Comparison of ENCODE assay signal across 1 cellular context in the genomic region with DNA sequence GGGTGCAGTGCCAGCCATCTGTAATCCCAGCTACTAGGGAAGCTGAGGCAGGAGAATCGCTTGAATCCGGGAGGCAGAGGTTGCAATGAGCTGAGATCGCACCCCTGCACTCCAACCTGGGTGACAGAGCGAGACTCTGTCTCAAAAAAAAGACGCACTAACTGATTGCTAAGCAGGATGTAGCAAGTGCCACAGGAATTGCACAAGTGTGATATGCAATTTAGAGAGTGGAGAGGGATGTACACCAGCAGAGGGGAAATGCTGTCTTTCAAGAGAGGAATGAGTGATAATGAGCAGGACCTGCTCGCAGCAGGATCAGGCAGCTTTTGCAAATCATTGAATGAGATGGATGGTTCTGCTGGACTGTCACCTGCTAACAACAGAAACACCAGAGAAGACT.
TF ChIP-seq lines count a peak whose summit lies in the region.

No MANE protein-coding gene starts in this region.

TF ChIP-seq in HepG2, 621 proteins besides CTCF, POLR2A, EP300 and RAD21 (continued from another document):
- TF ChIP-seq, protein P1, sequence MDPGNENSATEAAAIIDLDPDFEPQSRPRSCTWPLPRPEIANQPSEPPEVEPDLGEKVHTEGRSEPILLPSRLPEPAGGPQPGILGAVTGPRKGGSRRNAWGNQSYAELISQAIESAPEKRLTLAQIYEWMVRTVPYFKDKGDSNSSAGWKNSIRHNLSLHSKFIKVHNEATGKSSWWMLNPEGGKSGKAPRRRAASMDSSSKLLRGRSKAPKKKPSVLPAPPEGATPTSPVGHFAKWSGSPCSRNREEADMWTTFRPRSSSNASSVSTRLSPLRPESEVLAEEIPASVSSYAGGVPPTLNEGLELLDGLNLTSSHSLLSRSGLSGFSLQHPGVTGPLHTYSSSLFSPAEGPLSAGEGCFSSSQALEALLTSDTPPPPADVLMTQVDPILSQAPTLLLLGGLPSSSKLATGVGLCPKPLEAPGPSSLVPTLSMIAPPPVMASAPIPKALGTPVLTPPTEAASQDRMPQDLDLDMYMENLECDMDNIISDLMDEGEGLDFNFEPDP (CRISPR knock-in tag; conservative IDR thresholded peaks at IDR 0.05) = no peak
- no peak for TF ChIP-seq PCBP1 (IDR thresholded peaks at IDR 0.05; ENCODE audit: borderline replicate concordance, low read depth, low read length)
- TF ChIP-seq, protein P2, sequence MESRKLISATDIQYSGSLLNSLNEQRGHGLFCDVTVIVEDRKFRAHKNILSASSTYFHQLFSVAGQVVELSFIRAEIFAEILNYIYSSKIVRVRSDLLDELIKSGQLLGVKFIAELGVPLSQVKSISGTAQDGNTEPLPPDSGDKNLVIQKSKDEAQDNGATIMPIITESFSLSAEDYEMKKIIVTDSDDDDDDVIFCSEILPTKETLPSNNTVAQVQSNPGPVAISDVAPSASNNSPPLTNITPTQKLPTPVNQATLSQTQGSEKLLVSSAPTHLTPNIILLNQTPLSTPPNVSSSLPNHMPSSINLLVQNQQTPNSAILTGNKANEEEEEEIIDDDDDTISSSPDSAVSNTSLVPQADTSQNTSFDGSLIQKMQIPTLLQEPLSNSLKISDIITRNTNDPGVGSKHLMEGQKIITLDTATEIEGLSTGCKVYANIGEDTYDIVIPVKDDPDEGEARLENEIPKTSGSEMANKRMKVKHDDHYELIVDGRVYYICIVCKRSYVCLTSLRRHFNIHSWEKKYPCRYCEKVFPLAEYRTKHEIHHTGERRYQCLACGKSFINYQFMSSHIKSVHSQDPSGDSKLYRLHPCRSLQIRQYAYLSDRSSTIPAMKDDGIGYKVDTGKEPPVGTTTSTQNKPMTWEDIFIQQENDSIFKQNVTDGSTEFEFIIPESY (CRISPR knock-in tag; IDR thresholded peaks at IDR 0.05) = no peak
- TF ChIP-seq ZNF367 (CRISPR knock-in tag; IDR thresholded peaks at IDR 0.05; ENCODE audit: borderline replicate concordance) = no peak
TF ChIP-seq in HepG2: peak in this region for 0.
